Comparison of ENCODE assay signal across 9 cellular contexts in genomic region chr4:177250056-177250696, GRCh38. TPM values are rescaled to one million over a fixed set of nuclear protein-coding genes. Genes with fewer than 3 reads are reported as not detected.
DNase-seq lines count a peak whose midpoint lies in the region; ATAC-seq and TF ChIP-seq lines count a peak whose summit lies in the region.
"Had no signal": no experiment of that assay in that cellular context is flagged by ENCODE, and none has a peak within 500 bp of the region (broad histone marks: within the 10 kb centered on the region; RNA-seq: fewer than 3 reads in every experiment).

No MANE protein-coding gene starts in this region.

- H3K9me2 ChIP-seq in PC-3 (replicated peaks; ENCODE audit: low read length), result no peaks in the 10 kb centered on the region

- H3K4me3 ChIP-seq in PC-3 (ENCODE audit: low read length) (no peak overlapping the region), fibroblast of mammary gland (ENCODE audit: control insufficient read depth, low read depth, low read length) (no peak overlapping the region), neural progenitor cell (no peak overlapping the region)
- H3K4me3 ChIP-seq: SK-N-MC had no signal

- peak; percentile 90 for TF ChIP-seq CTCF in PC-3 (conservative IDR thresholded peaks at IDR 0.05; ENCODE audit: low read depth, low read length)
- TF ChIP-seq CTCF in fibroblast of mammary gland (conservative IDR thresholded peaks at IDR 0.05; ENCODE audit: control insufficient read depth, insufficient read depth, low read depth, low read length), result peak; percentile 46
- TF ChIP-seq CTCF in neural progenitor cell (IDR thresholded peaks at IDR 0.05), result peak; percentile 96

- BruUV-seq in PC-3 (replicated peaks; lab: Mats Ljungman, UMichigan), result no TSS peak

- no peak overlapping the region for H3K9ac ChIP-seq in PC-3 (ENCODE audit: low read length)
- no peak overlapping the region for H3K9ac ChIP-seq in neural progenitor cell

- intact Hi-C loops in PC-3 (cut with micrococcal nuclease), result loop anchor here (1.0 kb wide), 2 partner anchors 89 to 297 kb away; no protein-coding TSS in a partner anchor

- CTCF ChIA-PET in PC-3 (lab: Charles Lee), result interaction anchor here (0.5 kb wide), 1 partner anchor 278 kb away, joined by 3 read pairs; no protein-coding TSS in a partner anchor

- peaks cover 3% of the 10 kb centered on the region for H3K27me3 Mint-ChIP-seq in neural progenitor cell (ENCODE audit: insufficient read depth, low read depth)

- DNase-seq in COLO668 (lab: John Stamatoyannopoulos, UW; ENCODE audit: unreplicated experiment) (peak; percentile 35), PC-3 (peak; percentile 69), fibroblast of mammary gland (ENCODE audit: low read depth) (peak; percentile 23), neural progenitor cell (ENCODE audit: low spot score) (peak; percentile 86), substantia nigra (lab: John Stamatoyannopoulos, UW) (peak in 44 of 49 donors; percentile 1 to 72 (median 49))
- peak; percentile 82 to 85 for DNase-seq in activated T-cell treated with anti-CD3 and anti-CD28 coated beads, Interleukin-2, amount 50 U/mL, for 48 hours

- H3F3A ChIP-seq in PC-3 (ENCODE audit: low read length, unreplicated experiment) (no peaks in the 10 kb centered on the region), neural progenitor cell (ENCODE audit: low read depth) (no peaks in the 10 kb centered on the region)

- ATAC-seq in GM19455 (IDR thresholded peaks at IDR 0.05; ENCODE audit: unreplicated experiment) (peak; percentile 96), HG03460 (IDR thresholded peaks at IDR 0.05; ENCODE audit: unreplicated experiment) (peak; percentile 96), PC-3 (peak; percentile 88)

- H3K4me3 Mint-ChIP-seq in neural progenitor cell, result no peak overlapping the region

- H3K4me1 ChIP-seq in PC-3 (ENCODE audit: insufficient read depth, low read length), result peaks cover 16% of the 10 kb centered on the region; the same call in 1 of the 2 replicates
- no peaks in the 10 kb centered on the region for H3K4me1 ChIP-seq in neural progenitor cell

- H4K20me1 ChIP-seq in PC-3 (ENCODE audit: low read length) (no peaks in the 10 kb centered on the region), neural progenitor cell (ENCODE audit: low read depth) (no peaks in the 10 kb centered on the region)

- H3K79me2 ChIP-seq in PC-3 (ENCODE audit: low read length) (no peaks in the 10 kb centered on the region), neural progenitor cell (ENCODE audit: low read depth) (no peaks in the 10 kb centered on the region)

- H3K27ac Mint-ChIP-seq in neural progenitor cell, result no peak overlapping the region

- H3K4me1 Mint-ChIP-seq in neural progenitor cell, result peaks cover 7% of the 10 kb centered on the region

- H3K9me3 ChIP-seq in PC-3 (ENCODE audit: low read length) (no peaks in the 10 kb centered on the region), neural progenitor cell (ENCODE audit: low read depth) (no peaks in the 10 kb centered on the region)

- no peaks in the 10 kb centered on the region for H3K9me3 Mint-ChIP-seq in neural progenitor cell

- H3K36me3 ChIP-seq in PC-3 (ENCODE audit: low read depth, low read length) (no peaks in the 10 kb centered on the region), neural progenitor cell (no peaks in the 10 kb centered on the region)

- peak overlapping the region; percentile 72 for H2AFZ ChIP-seq in PC-3 (ENCODE audit: low read length)
- no peak overlapping the region for H2AFZ ChIP-seq in neural progenitor cell (replicated peaks)

- H3K27me3 ChIP-seq in PC-3 (ENCODE audit: low read length) (no peaks in the 10 kb centered on the region), neural progenitor cell (no peaks in the 10 kb centered on the region)

- no peak overlapping the region for H3K27ac ChIP-seq in PC-3 (ENCODE audit: low read length)
- H3K27ac ChIP-seq in neural progenitor cell, result no peak overlapping the region
- H3K27ac ChIP-seq in substantia nigra (ENCODE audit: low read depth, low read length, poor library complexity, severe bottlenecking), result no peak overlapping the region
- H3K27ac ChIP-seq: SK-N-MC had no signal

- H3K4me2 ChIP-seq in PC-3 (ENCODE audit: low read length) (peak overlapping the region; percentile 58), neural progenitor cell (no peak overlapping the region)

- POLR2A ChIA-PET in PC-3 (lab: Charles Lee; ENCODE audit: unreplicated experiment), result no interaction called here

- no peaks in the 10 kb centered on the region for H3K36me3 Mint-ChIP-seq in neural progenitor cell

RNA-seq across cellular contexts. Expression of gene NEIL3, which starts 59.5 kb away (rescaled TPM):
- total RNA-seq in PC-3 (2014; rRNA removed) (10.2 and 13.2 TPM in 2 replicates), neural progenitor cell (ENCODE audit: low replicate concordance) (21.3 and 26.3 TPM in 2 replicates)

Comparison
In these comparisons a context has a peak if more than half of its experiments do, and no peak if none do; other contexts are left out.
1. DNase-seq: peak in every context shown above with its lines; median percentile 86 in neural progenitor cell; 84 in activated T-cell treated with anti-CD3 and anti-CD28 coated beads, Interleukin-2, amount 50 U/mL, for 48 hours; 69 in PC-3; 49 in substantia nigra; 35 in COLO668; 23 in fibroblast of mammary gland.
2. CTCF ChIP-seq: peak in every context shown above with its lines; median percentile 96 in neural progenitor cell; 90 in PC-3; 46 in fibroblast of mammary gland.